Comparison of ENCODE assay signal across 8 cellular contexts in the genomic region with DNA sequence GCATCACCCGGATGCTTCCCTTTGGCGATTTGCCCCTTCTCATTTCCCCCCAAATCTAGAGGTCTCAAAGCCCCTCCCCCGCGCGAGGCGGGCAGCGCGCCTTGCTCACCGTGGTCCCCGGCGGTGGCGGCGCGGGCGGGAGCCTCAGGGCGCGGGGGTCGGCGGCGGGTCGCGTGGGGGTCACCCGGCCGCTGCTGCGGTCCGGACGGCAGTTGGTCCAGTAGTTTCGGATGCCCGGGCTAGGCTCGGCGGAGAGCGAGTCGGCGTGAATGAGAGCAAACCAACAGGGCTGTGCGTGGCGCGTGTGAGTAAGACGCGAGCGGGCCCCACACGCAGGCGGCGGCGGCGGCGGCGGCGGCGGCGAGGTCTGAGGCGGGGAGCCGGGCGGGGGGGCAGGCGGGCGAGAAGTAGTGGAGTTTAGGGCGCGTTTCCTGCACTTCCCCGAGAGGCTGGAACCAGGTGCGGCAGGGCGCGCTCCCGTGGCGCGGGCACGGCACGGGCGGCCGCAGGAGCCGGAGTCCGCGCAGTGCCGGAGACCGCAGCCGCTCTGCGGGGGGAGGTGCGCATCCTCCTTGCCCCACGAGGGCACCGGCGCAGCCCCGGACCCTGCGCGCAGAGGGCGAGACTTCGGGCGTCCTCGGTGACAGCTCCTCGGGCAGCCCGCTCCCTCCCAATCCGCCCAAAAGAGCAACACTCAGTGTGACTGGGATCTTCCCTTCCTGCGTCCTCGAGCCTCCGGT. TPM values are rescaled to one million over a fixed set of nuclear protein-coding genes. Genes with fewer than 3 reads are reported as not detected.
DNase-seq lines count a peak whose midpoint lies in the region; ATAC-seq and TF ChIP-seq lines count a peak whose summit lies in the region.

No MANE protein-coding gene starts in this region.

- H3K4me3 ChIP-seq in duodenal mucosa (ENCODE audit: low read depth in 1 of 2, low read length in 2 of 2) (peak overlapping the region; percentile 56 to 59), mucosa of descending colon (no peak overlapping the region), aorta (ENCODE audit: low read length in 2 of 2) (peak overlapping the region; percentile 23 to 32)

- no peak overlapping the region for H3K9ac ChIP-seq in duodenal mucosa (ENCODE audit: low read depth in 1 of 2, low read length in 2 of 2)

- TF ChIP-seq CTCF in mucosa of descending colon (IDR thresholded peaks at IDR 0.05) = no peak

- ATAC-seq in mucosa of descending colon = peak; percentile 68
- peak; percentile 19 for ATAC-seq in aorta (ENCODE audit: low FRiP score)
- no peak for ATAC-seq in GM19467 (IDR thresholded peaks at IDR 0.05; ENCODE audit: unreplicated experiment)

- H3K9me3 ChIP-seq in duodenal mucosa (ENCODE audit: control insufficient read depth in 1 of 2, low read length in 2 of 2) = no peaks in the 10 kb centered on the region
- no peaks in the 10 kb centered on the region for H3K9me3 ChIP-seq in mucosa of descending colon
- no peaks in the 10 kb centered on the region for H3K9me3 ChIP-seq in aorta (ENCODE audit: control insufficient read depth, low read length)

- no peak overlapping the region for H3K27ac ChIP-seq in duodenal mucosa (ENCODE audit: low read depth, low read length)
- H3K27ac ChIP-seq in aorta (ENCODE audit: low read depth in 1 of 2, low read length in 2 of 2) = no peak overlapping the region

- DNase-seq in ELF-1 (ENCODE audit: low read depth, low spot score) (peak; percentile 35), NCI-H1105 treated with DMSO at 0.1 percent for 48 hours (lab: John Stamatoyannopoulos, UW) (peak; percentile 52), mucosa of descending colon (peak; percentile 21 to 51 (median 42)), aorta (peak in 1 of 2 donors; percentile 74), GDM1 (lab: John Stamatoyannopoulos, UW) (no peak)
- no peak for DNase-seq in activated effector memory CD4-positive, alpha-beta T cell treated with anti-CD3 and anti-CD28 coated beads, Interleukin-2, amount 50 U/mL, for 16 hours

- H3K4me1 ChIP-seq in duodenal mucosa (ENCODE audit: control insufficient read depth in 1 of 2, insufficient read depth in 2 of 2, low read length in 2 of 2) (peaks cover 4 to 11% of the 10 kb centered on the region in 2 donors), mucosa of descending colon (ENCODE audit: low read depth) (peaks cover 13% of the 10 kb centered on the region), aorta (ENCODE audit: control insufficient read depth in 1 of 2, insufficient read depth in 2 of 2, low read length in 2 of 2) (no peaks in the 10 kb centered on the region)

- peaks cover 19 to 35% of the 10 kb centered on the region in 2 donors for H3K27me3 ChIP-seq in duodenal mucosa (ENCODE audit: control insufficient read depth in 1 of 2, insufficient read depth in 2 of 2, low read length in 2 of 2)
- H3K27me3 ChIP-seq in aorta (ENCODE audit: control insufficient read depth in 1 of 2, insufficient read depth in 2 of 2, low read length in 1 of 2) = peaks cover 0 to 1% of the 10 kb centered on the region in 2 donors

- H3K36me3 ChIP-seq in duodenal mucosa (ENCODE audit: control insufficient read depth in 1 of 2, insufficient read depth in 2 of 2, low read length in 2 of 2) (no peaks in the 10 kb centered on the region), mucosa of descending colon (ENCODE audit: low read depth) (no peaks in the 10 kb centered on the region), aorta (ENCODE audit: control insufficient read depth in 1 of 2, insufficient read depth in 2 of 2, low read length in 1 of 2) (no peaks in the 10 kb centered on the region)

- intact Hi-C loops in mucosa of descending colon (cut with DNase I, micrococcal nuclease) = no loop called here
- intact Hi-C loops in aorta (cut with DNase I) = no loop called here

- 1% methylated on average over 59 to 92 of the region's 92 CpGs for WGBS in aorta, 2 donors

RNA-seq across cellular contexts. Expression of a gene that starts 0.6 kb away (rescaled TPM):
- total RNA-seq in mucosa of descending colon (1 to 10 TPM in 1 of 3 donors, under 1 TPM in 1, not detected in 1; 0.12 to 1.0 TPM), aorta (not detected)
- polyA plus RNA-seq in aorta = not detected

Comparison
In these comparisons a context has a peak if more than half of its experiments do, and no peak if none do; other contexts are left out.
1. DNase-seq: peak in ELF-1 (single experiment), NCI-H1105 treated with DMSO at 0.1 percent for 48 hours (single experiment) and mucosa of descending colon (3 of 3); none in activated effector memory CD4-positive, alpha-beta T cell treated with anti-CD3 and anti-CD28 coated beads, Interleukin-2, amount 50 U/mL, for 16 hours (single experiment) and GDM1 (single experiment).